9 cellular contexts compared by ENCODE assay signal in the genomic region with DNA sequence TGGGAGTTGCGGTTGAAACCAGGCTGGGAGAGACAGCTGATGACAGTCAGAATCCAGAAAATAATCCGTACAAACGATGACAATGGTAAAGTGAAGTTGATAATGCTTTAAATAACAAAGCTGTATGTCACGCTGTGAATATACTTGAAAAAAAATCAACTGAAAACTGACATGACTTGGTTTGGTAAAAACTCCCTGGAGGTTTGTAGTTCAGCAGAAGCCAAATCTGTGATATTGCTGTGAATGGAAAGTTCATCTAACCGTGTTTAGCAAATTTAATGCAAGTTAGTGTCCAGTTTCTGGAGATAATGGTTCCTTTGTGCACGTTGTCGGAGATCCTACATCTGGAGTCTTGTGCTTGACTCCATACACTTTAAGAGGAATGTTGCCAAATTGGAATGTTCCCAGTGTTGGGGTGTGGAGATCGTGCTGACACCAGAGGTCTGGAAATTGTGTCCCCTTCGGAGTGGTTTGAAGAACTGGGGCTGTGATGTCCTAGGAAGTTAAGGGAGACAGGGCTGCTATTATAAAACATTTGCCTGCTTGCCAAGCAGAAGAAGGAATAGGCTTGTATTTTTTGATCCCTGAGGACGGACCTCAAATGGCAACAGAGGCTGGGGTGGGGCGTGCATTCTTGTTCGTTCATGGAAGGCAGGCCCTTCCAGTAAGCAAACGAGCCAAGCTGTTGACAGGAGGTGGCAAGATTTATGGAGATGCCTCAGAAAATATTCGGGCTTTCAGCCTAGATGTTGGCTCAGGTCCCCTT. TPM values are rescaled to one million over a fixed set of nuclear protein-coding genes. Genes with fewer than 3 reads are reported as not detected.
DNase-seq lines count a peak whose midpoint lies in the region; ATAC-seq, FAIRE-seq and TF ChIP-seq lines count a peak whose summit lies in the region.
"Had no signal": no experiment of that assay in that cellular context is flagged by ENCODE, and none has a peak within 500 bp of the region (broad histone marks: within the 10 kb centered on the region; RNA-seq: fewer than 3 reads in every experiment).

No MANE protein-coding gene starts in this region.

- peak; percentile 49 for ATAC-seq in omental fat pad (ENCODE audit: low FRiP score)
- ATAC-seq in HG02852 (IDR thresholded peaks at IDR 0.05; ENCODE audit: unreplicated experiment), result no peak
- no peak for ATAC-seq in activated naive CD4-positive, alpha-beta T cell treated with anti-CD3 and anti-CD28 coated beads, Interleukin-2, amount 50 U/mL, for 72 hours
- ATAC-seq in HG02623 (IDR thresholded peaks at IDR 0.05; ENCODE audit: unreplicated experiment), result no peak
- ATAC-seq: left lobe of liver had no signal

- no peaks in the 10 kb centered on the region for H3K36me3 Mint-ChIP-seq in activated naive CD4-positive, alpha-beta T cell treated with anti-CD3 and anti-CD28 coated beads, Interleukin-2, amount 50 U/mL, for 72 hours

- H3K4me3 ChIP-seq in fibroblast of the aortic adventitia (ENCODE audit: low read depth, low read length), result peak overlapping the region; percentile 43

- peak; percentile 85 for DNase-seq in RPMI7951 (ENCODE audit: low read depth)
- DNase-seq in fibroblast of the aortic adventitia (ENCODE audit: low read depth), result peak; percentile 92
- no peak for DNase-seq in omental fat pad (ENCODE audit: low spot score)
- DNase-seq in HuH-7.5 (ENCODE audit: low spot score), result no peak
- no peak for DNase-seq in activated naive CD4-positive, alpha-beta T cell treated with anti-CD3 and anti-CD28 coated beads, Interleukin-2, amount 50 U/mL, for 72 hours (ENCODE audit: low spot score in 2 of 2)

- FAIRE-seq in A204.1 (lab: Jason Lieb, UNC), result peak; percentile 100

- TF ChIP-seq CTCF in fibroblast of the aortic adventitia (IDR thresholded peaks at IDR 0.05; ENCODE audit: insufficient read depth, low read length) (no peak), omental fat pad (IDR thresholded peaks at IDR 0.05) (no peak)

- no peak overlapping the region for H3K27ac Mint-ChIP-seq in activated naive CD4-positive, alpha-beta T cell treated with anti-CD3 and anti-CD28 coated beads, Interleukin-2, amount 50 U/mL, for 72 hours

- H3K9me3 Mint-ChIP-seq in activated naive CD4-positive, alpha-beta T cell treated with anti-CD3 and anti-CD28 coated beads, Interleukin-2, amount 50 U/mL, for 72 hours, result no peaks in the 10 kb centered on the region

RNA-seq across cellular contexts. Expression of a gene that starts 30.6 kb away (rescaled TPM):
- total RNA-seq in RPMI7951 (2014; rRNA removed; shearing (Covaris generic)), result 52.0 and 58.0 TPM in 2 replicates
- total RNA-seq in fibroblast of the aortic adventitia (ENCODE audit: low replicate concordance) (131 and 211 TPM in 2 replicates), omental fat pad (100 to 1,000 TPM in 1 of 4 donors, 10 to 100 TPM in 3; 40.2 to 164 (median 56.5) TPM)
- total RNA-seq in activated naive CD4-positive, alpha-beta T cell treated with anti-CD3 and anti-CD28 coated beads, Interleukin-2, amount 50 U/mL, for 72 hours, result 10 to 100 TPM; 26.2 to 37.2 TPM

Comparison
In these comparisons a context has a peak if more than half of its experiments do, and no peak if none do; other contexts are left out.
1. DNase-seq: peak in RPMI7951 (single experiment) and fibroblast of the aortic adventitia (single experiment); none in omental fat pad (single experiment), HuH-7.5 (single experiment) and activated naive CD4-positive, alpha-beta T cell treated with anti-CD3 and anti-CD28 coated beads, Interleukin-2, amount 50 U/mL, for 72 hours (0 of 2).